Comparison of ENCODE assay signal across 10 cellular contexts in genomic region chr4:130233377-130234047, GRCh38.
DNase-seq lines count a peak whose midpoint lies in the region; ATAC-seq, FAIRE-seq and TF ChIP-seq lines count a peak whose summit lies in the region.
"Had no signal": no experiment of that assay in that cellular context is flagged by ENCODE, and none has a peak within 500 bp of the region (broad histone marks: within the 10 kb centered on the region; RNA-seq: fewer than 3 reads in every experiment).

No MANE protein-coding gene starts in this region.

- H3K79me2 ChIP-seq in HepG2 (ENCODE audit: insufficient read depth, low read length) (no peaks in the 10 kb centered on the region), PC-9 (ENCODE audit: low read depth) (no peaks in the 10 kb centered on the region)

- WGBS in liver, result 26% methylated on average over 3 of the region's 3 CpGs
- under 1% methylated on average over 3 of the region's 3 CpGs for WGBS in HepG2 (ENCODE audit: low lambda C conversion rate)
- WGBS in gastroesophageal sphincter (ENCODE audit: low coverage in 1 of 2), 2 donors, result 64 to 67% methylated on average over 1 to 3 of the region's 3 CpGs

- TF ChIP-seq RAD21 in liver (IDR thresholded peaks at IDR 0.05) (no peak), HepG2 (CRISPR knock-in tag; IDR thresholded peaks at IDR 0.05) (no peak)

- POLR2A ChIA-PET in HepG2 (lab: Yijun Ruan, JAX) (no interaction called here), PC-9 (lab: Charles Lee; ENCODE audit: unreplicated experiment) (no interaction called here), WTC11 (lab: Charles Lee) (no interaction called here)

- 0 out of 2 replicates have a peak, but pooled peaks cover 4% of the 10 kb centered on the region for H3K9me3 Mint-ChIP-seq in WTC11
- H3K9me3 Mint-ChIP-seq: brain, nephron had no signal

- no peak for DNase-seq in HepG2 (ENCODE audit: low spot score)
- DNase-seq in PC-9, result no peak
- no peak for DNase-seq in WTC11 (ENCODE audit: low spot score)
- DNase-seq in mucosa of descending colon, result no peak
- DNase-seq in NCI-H1436 treated with DMSO at 0.1 percent for 48 hours (lab: John Stamatoyannopoulos, UW), result no peak

- H3K9me3 ChIP-seq in liver (ENCODE audit: control insufficient read depth in 4 of 4, low read length in 3 of 4) (no peaks in the 10 kb centered on the region), HepG2 (ENCODE audit: low read length) (no peaks in the 10 kb centered on the region), PC-9 (ENCODE audit: insufficient read depth, low read depth) (no peaks in the 10 kb centered on the region), mucosa of descending colon (no peaks in the 10 kb centered on the region), gastroesophageal sphincter (no peaks in the 10 kb centered on the region)

- intact Hi-C loops in HepG2 (cut with micrococcal nuclease; ENCODE audit: unreplicated experiment) (no loop called here), PC-9 (cut with micrococcal nuclease; ENCODE audit: unreplicated experiment) (no loop called here), mucosa of descending colon (cut with DNase I, micrococcal nuclease) (no loop called here)

- no peaks in the 10 kb centered on the region for H3K36me3 ChIP-seq in liver (ENCODE audit: control insufficient read depth in 4 of 4, insufficient read depth in 3 of 4, low read depth in 1 of 4, low read length in 3 of 4)
- no peaks in the 10 kb centered on the region for H3K36me3 ChIP-seq in HepG2 (replicated peaks in 1 of 2; ENCODE audit: control insufficient read depth in 1 of 2, insufficient read depth in 2 of 2, low read length in 2 of 2)
- H3K36me3 ChIP-seq in PC-9 (ENCODE audit: low read depth), result no peaks in the 10 kb centered on the region
- no peaks in the 10 kb centered on the region for H3K36me3 ChIP-seq in mucosa of descending colon (ENCODE audit: low read depth)
- no peaks in the 10 kb centered on the region for H3K36me3 ChIP-seq in gastroesophageal sphincter

- no peaks in the 10 kb centered on the region for H3K36me3 Mint-ChIP-seq in WTC11
- H3K36me3 Mint-ChIP-seq: brain had no signal

- no peak for TF ChIP-seq CTCF in liver (IDR thresholded peaks at IDR 0.05; ENCODE audit: low read depth, low read length, missing input control)
- no peak for TF ChIP-seq CTCF in HepG2 (CRISPR knock-in tag; IDR thresholded peaks at IDR 0.05)
- no peak for TF ChIP-seq CTCF in PC-9 (conservative IDR thresholded peaks at IDR 0.05)
- TF ChIP-seq CTCF in WTC11 (IDR thresholded peaks at IDR 0.05), result no peak
- TF ChIP-seq CTCF in mucosa of descending colon (IDR thresholded peaks at IDR 0.05), result no peak
- TF ChIP-seq CTCF in gastroesophageal sphincter (IDR thresholded peaks at IDR 0.05), result no peak

- no peak overlapping the region for H3K27ac ChIP-seq in liver (ENCODE audit: low read depth in 1 of 2, low read length in 2 of 2)
- H3K27ac ChIP-seq in HepG2 (ENCODE audit: extremely low read length, insufficient read depth, low read length), result no peak overlapping the region
- no peak overlapping the region for H3K27ac ChIP-seq in PC-9
- H3K27ac ChIP-seq in gastroesophageal sphincter, result no peak overlapping the region

- H3K4me3 Mint-ChIP-seq in WTC11, result no peak overlapping the region
- H3K4me3 Mint-ChIP-seq: brain, nephron had no signal

- H3K4me1 ChIP-seq in liver (ENCODE audit: control insufficient read depth in 4 of 4, insufficient read depth in 4 of 4, low read length in 3 of 4) (no peaks in the 10 kb centered on the region), HepG2 (ENCODE audit: insufficient read depth, low read length) (no peaks in the 10 kb centered on the region), PC-9 (replicated peaks; ENCODE audit: insufficient read depth) (no peaks in the 10 kb centered on the region), mucosa of descending colon (ENCODE audit: low read depth) (no peaks in the 10 kb centered on the region), gastroesophageal sphincter (no peaks in the 10 kb centered on the region)

- TF ChIP-seq EP300 in HepG2 (IDR thresholded peaks at IDR 0.05; ENCODE audit: low read depth in 2 of 2, low read length in 2 of 2) (no peak), HepG2 (CRISPR knock-in tag; IDR thresholded peaks at IDR 0.05; ENCODE audit: borderline replicate concordance) (no peak), gastroesophageal sphincter (IDR thresholded peaks at IDR 0.05) (no peak)

- H3K9me2 ChIP-seq in PC-9 (ENCODE audit: insufficient read depth), result no peaks in the 10 kb centered on the region

- no peaks in the 10 kb centered on the region for H3K27me3 Mint-ChIP-seq in WTC11 (ENCODE audit: low read depth)
- H3K27me3 Mint-ChIP-seq: brain had no signal

- ATAC-seq in HepG2, result no peak
- peak; percentile 100 for ATAC-seq in HG02973 (IDR thresholded peaks at IDR 0.05; ENCODE audit: unreplicated experiment)
- no peak for ATAC-seq in WTC11
- ATAC-seq in mucosa of descending colon, result no peak
- no peak for ATAC-seq in gastroesophageal sphincter

- no peaks in the 10 kb centered on the region for H4K20me1 ChIP-seq in HepG2 (ENCODE audit: insufficient read depth, low read length)
- H4K20me1 ChIP-seq in PC-9 (ENCODE audit: insufficient read depth), result no peaks in the 10 kb centered on the region

- no TSS peak for BruUV-seq in HepG2 (replicated peaks; lab: Mats Ljungman, UMichigan)
- no TSS peak for BruUV-seq in PC-9 (replicated peaks; lab: Mats Ljungman, UMichigan)

- H3K4me3 ChIP-seq in liver (ENCODE audit: low read depth in 1 of 3, low read length in 3 of 3) (peak overlapping the region in 2 of 3 donors; percentile 14 to 39), HepG2 (replicated peaks in 1 of 3; ENCODE audit: insufficient read depth in 1 of 3, low read depth in 2 of 3, low read length in 3 of 3) (no peak overlapping the region), PC-9 (no peak overlapping the region), mucosa of descending colon (no peak overlapping the region), gastroesophageal sphincter (no peak overlapping the region)

- H3K27ac Mint-ChIP-seq in WTC11, result no peak overlapping the region; the same call in 1 of the 2 replicates
- H3K27ac Mint-ChIP-seq: brain, nephron had no signal

- in situ Hi-C loops in HepG2 (cut with HindIII; ENCODE audit: extremely low pct_ligation_motif_present, low pct_unique_long_range_greater_than_20kb), result no loop called here

- no peaks in the 10 kb centered on the region for H3F3A ChIP-seq in PC-9 (ENCODE audit: insufficient read depth, low read depth)

- H3K4me1 Mint-ChIP-seq in WTC11, result no peaks in the 10 kb centered on the region
- H3K4me1 Mint-ChIP-seq: brain, nephron had no signal

- H3K9ac ChIP-seq in liver (ENCODE audit: low read depth in 1 of 2, low read length in 2 of 2) (no peak overlapping the region), HepG2 (ENCODE audit: insufficient read depth, low read depth, low read length) (no peak overlapping the region)

- H2AFZ ChIP-seq in HepG2 (ENCODE audit: low read length) (no peak overlapping the region), PC-9 (no peak overlapping the region)

- CTCF ChIA-PET in HepG2 (lab: Yijun Ruan, JAX; ENCODE audit: low intra/inter-chr PET ratio, low total read pairs) (no interaction called here), PC-9 (lab: Charles Lee) (no interaction called here), WTC11 (lab: Charles Lee) (no interaction called here)

- H3K27me3 ChIP-seq in liver (ENCODE audit: control insufficient read depth in 4 of 4, insufficient read depth in 4 of 4, low read length in 3 of 4) (no peaks in the 10 kb centered on the region), HepG2 (ENCODE audit: control insufficient read depth in 1 of 2, insufficient read depth in 2 of 2, low read length in 2 of 2) (no peaks in the 10 kb centered on the region), PC-9 (ENCODE audit: insufficient read depth, low read depth) (no peaks in the 10 kb centered on the region), gastroesophageal sphincter (no peaks in the 10 kb centered on the region)

- TF ChIP-seq POLR2A in HepG2 (IDR thresholded peaks at IDR 0.05; ENCODE audit: insufficient read depth in 1 of 2, low read depth in 2 of 2, low read length in 2 of 2) (no peak), gastroesophageal sphincter (IDR thresholded peaks at IDR 0.05) (no peak)

- H3K4me2 ChIP-seq in HepG2 (ENCODE audit: low read depth, low read length) (no peak overlapping the region), PC-9 (peak overlapping the region; percentile 28; the same call in 1 of the 2 replicates)

- FAIRE-seq in HepG2 (lab: Jason Lieb, UNC), result no peak

TF ChIP-seq in liver, 16 proteins besides CTCF, POLR2A, EP300 and RAD21 (continues in another document):
- TF ChIP-seq HNF4A (conservative IDR thresholded peaks at IDR 0.05) (no peak), SP1 (IDR thresholded peaks at IDR 0.05) (no peak), YY1 (IDR thresholded peaks at IDR 0.05) (no peak), RXRA (IDR thresholded peaks at IDR 0.05) (no peak), NR2F2 (IDR thresholded peaks at IDR 0.05) (no peak), HNF4G (IDR thresholded peaks at IDR 0.05) (no peak)

TF ChIP-seq in WTC11, 78 proteins besides CTCF, POLR2A, EP300 and RAD21 (continues in another document):
- no peak for TF ChIP-seq PREB (CRISPR knock-in tag; IDR thresholded peaks at IDR 0.05; ENCODE audit: borderline replicate concordance)
- no peak for TF ChIP-seq STAT6 (CRISPR knock-in tag; conservative IDR thresholded peaks at IDR 0.05; ENCODE audit: low read depth)

Comparison
In these comparisons a context has a peak if more than half of its experiments do, and no peak if none do; other contexts are left out.
1. H3K4me3 ChIP-seq: peak in liver (2 of 3); none in HepG2 (0 of 3), PC-9 (single experiment), mucosa of descending colon (single experiment) and gastroesophageal sphincter (0 of 2).